8 cellular contexts compared by ENCODE assay signal in the genomic region with DNA sequence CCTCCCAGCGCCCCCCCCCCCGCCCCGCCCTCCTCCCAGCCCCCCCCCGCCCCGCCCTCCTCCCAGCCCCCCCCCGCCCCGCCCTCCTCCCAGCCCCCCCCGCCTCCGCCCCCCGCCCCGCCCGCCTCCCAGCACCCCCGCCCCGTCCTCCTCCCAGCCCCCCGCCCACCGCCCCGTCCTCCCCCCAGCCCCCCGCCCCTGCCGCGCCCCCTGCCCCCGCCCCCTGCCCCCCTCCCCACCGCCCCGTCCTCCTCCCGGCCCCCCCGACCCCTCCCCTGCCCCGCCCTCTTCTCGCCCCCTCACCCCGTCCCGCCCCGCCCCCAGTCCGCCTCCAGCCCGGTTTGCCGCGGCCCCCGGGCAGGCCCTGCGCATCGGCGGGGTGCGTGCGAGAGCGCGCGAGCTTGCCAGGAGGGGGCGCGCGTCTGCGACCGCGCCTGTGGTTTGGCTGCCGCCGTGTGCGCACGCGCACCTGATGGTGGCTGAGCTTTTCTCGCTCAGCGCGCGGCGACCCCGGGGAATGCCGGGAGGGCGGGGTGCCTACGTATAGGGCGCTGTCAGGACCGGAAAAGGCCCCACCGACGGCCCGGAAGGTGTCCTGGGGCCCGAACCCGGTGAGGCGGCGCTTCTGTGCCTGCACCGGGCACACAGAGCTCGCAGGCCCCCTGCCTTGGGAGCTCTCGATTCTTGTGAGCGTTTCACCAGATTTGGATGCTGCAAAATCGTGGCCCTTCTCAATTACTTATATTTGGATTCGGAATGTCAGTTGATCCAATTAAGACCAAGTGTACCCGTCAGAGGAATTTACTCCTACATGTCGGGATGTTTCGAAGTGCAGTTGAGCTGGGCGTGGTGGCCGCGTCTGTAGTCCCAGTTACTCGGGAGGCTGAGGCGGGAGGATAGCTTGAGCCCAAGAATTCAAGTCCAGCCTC. TPM values are rescaled to one million over a fixed set of nuclear protein-coding genes. Genes with fewer than 3 reads are reported as not detected.
DNase-seq lines count a peak whose midpoint lies in the region; ATAC-seq and TF ChIP-seq lines count a peak whose summit lies in the region.

No MANE protein-coding gene starts in this region.

- peak overlapping the region; percentile 47 to 96 (median 62); a peak in 18 of 20 replicates for H3K4me3 ChIP-seq in BLaER1 treated with 17β-estradiol and CSF1 and Interleukin-3, amounts not matched to agents 10 nM and 100 nM

- H4K20me1 ChIP-seq in BLaER1 treated with 17β-estradiol and CSF1 and Interleukin-3, amounts not matched to agents 10 nM and 100 nM = peaks cover 0 to 38% (median 32%) of the 10 kb centered on the region in 11 experiments; a peak in 16 of 22 replicates

- no peaks in the 10 kb centered on the region for H3K9me3 Mint-ChIP-seq in chondrocyte (ENCODE audit: low read depth)

- H3K27me3 ChIP-seq in BLaER1 treated with 17β-estradiol and CSF1 and Interleukin-3, amounts not matched to agents 10 nM and 100 nM = no peaks in the 10 kb centered on the region
- no peaks in the 10 kb centered on the region for H3K27me3 ChIP-seq in layer of hippocampus (ENCODE audit: control insufficient read depth, insufficient read depth, low read length)

- peak overlapping the region; percentile 61 to 89 (median 75) for H3K4me2 ChIP-seq in BLaER1 treated with 17β-estradiol and CSF1 and Interleukin-3, amounts not matched to agents 10 nM and 100 nM

- peak overlapping the region; percentile 59 to 86 (median 73); a peak in 21 of 22 replicates for H3K9ac ChIP-seq in BLaER1 treated with 17β-estradiol and CSF1 and Interleukin-3, amounts not matched to agents 10 nM and 100 nM

- H3K9me3 ChIP-seq in BLaER1 treated with 17β-estradiol and CSF1 and Interleukin-3, amounts not matched to agents 10 nM and 100 nM (replicated peaks in 1 of 11) = peaks cover 6 to 13% (median 10%) of the 10 kb centered on the region in 11 experiments; a peak in 18 of 22 replicates

- peaks cover 28 to 38% (median 35%) of the 10 kb centered on the region in 10 experiments for H3K4me1 ChIP-seq in BLaER1 treated with 17β-estradiol and CSF1 and Interleukin-3, amounts not matched to agents 10 nM and 100 nM

- no peaks in the 10 kb centered on the region for H3K27me3 Mint-ChIP-seq in chondrocyte (ENCODE audit: low read depth)

- TF ChIP-seq CTCF in chondrocyte (IDR thresholded peaks at IDR 0.05) = peak; percentile 81

- peaks cover 2% of the 10 kb centered on the region for H3K36me3 Mint-ChIP-seq in chondrocyte (ENCODE audit: low read depth)

- H3K27ac ChIP-seq in BLaER1 treated with 17β-estradiol and CSF1 and Interleukin-3, amounts not matched to agents 10 nM and 100 nM = peak overlapping the region; percentile 67 to 90 (median 81)
- peak overlapping the region; percentile 84 for H3K27ac ChIP-seq in layer of hippocampus (ENCODE audit: low read depth, low read length)

- H3K36me3 ChIP-seq in BLaER1 treated with 17β-estradiol and CSF1 and Interleukin-3, amounts not matched to agents 10 nM and 100 nM = peaks cover 8 to 27% (median 13%) of the 10 kb centered on the region in 11 experiments; a peak in 19 of 22 replicates

- H3K4me3 Mint-ChIP-seq in chondrocyte (ENCODE audit: unreplicated experiment) = peak overlapping the region; percentile 72

- H3K27ac Mint-ChIP-seq in chondrocyte (ENCODE audit: unreplicated experiment) = peak overlapping the region; percentile 91

- peaks cover 27% of the 10 kb centered on the region for H3K4me1 Mint-ChIP-seq in chondrocyte (ENCODE audit: low read depth)

- DNase-seq in GM19240 (ENCODE audit: insufficient read length, low spot score) (peak; percentile 96), NCI-H510A (lab: John Stamatoyannopoulos, UW) (peak; percentile 75), chondrocyte (ENCODE audit: low spot score) (peak; percentile 96)
- DNase-seq in activated CD4-positive, alpha-beta T cell treated with anti-CD3 and anti-CD28 coated beads for 24 hours (ENCODE audit: low read depth in 2 of 2) = peak; percentile 93 to 96
- peak; percentile 87 to 94 for DNase-seq in stimulated activated CD4-positive, alpha-beta T cell treated with anti-CD3 and anti-CD28 coated beads, Interleukin-1b, Interleukin-23, amount 100 ng/mL, for 1 hour (ENCODE audit: low read depth in 2 of 2)

- ATAC-seq in HG03442 (IDR thresholded peaks at IDR 0.05; ENCODE audit: unreplicated experiment) = peak; percentile 78

RNA-seq across cellular contexts. Expression of a gene that starts 0.5 kb away (rescaled TPM):
- total RNA-seq in chondrocyte = 33.5 to 36.4 TPM (median 35.6 TPM) in 3 replicates

RNA-seq across cellular contexts. Expression of a gene that starts 36.1 kb away (rescaled TPM):
- total RNA-seq in chondrocyte = 80.5 to 292 TPM (median 288 TPM) in 3 replicates

RNA-seq across cellular contexts. Expression of a gene that starts 44.2 kb away (rescaled TPM):
- 7.4 to 11.1 TPM (median 8.6 TPM) in 3 replicates for total RNA-seq in chondrocyte

Comparison
In these comparisons a context has a peak if more than half of its experiments do, and no peak if none do; other contexts are left out.
1. Peak in every context shown above with its lines: DNase-seq, ATAC-seq, H3K4me3 ChIP-seq and H3K27ac ChIP-seq.